In genomic region chr2:181304011-181304844, GRCh38 we compare ENCODE assay signal across 8 cellular contexts.
A peak's percentile ranks its signal among the peaks of the same experiment; 100 is the strongest.
DNase-seq lines count a peak whose midpoint lies in the region; ATAC-seq and FAIRE-seq lines count a peak whose summit lies in the region.

No MANE protein-coding gene starts in this region.

- DNase-seq in activated CD4-positive, alpha-beta memory T cell treated with anti-CD3 and anti-CD28 coated beads, Interleukin-2, amount 10 ng/mL, durations not matched to agents 7 days and 5 days: no peak
- no peak for DNase-seq in frontal cortex (ENCODE audit: low spot score in 2 of 2)
- no peak for DNase-seq in NCI-H2029 treated with DMSO at 0.1 percent for 48 hours (lab: John Stamatoyannopoulos, UW)
- no peak for DNase-seq in epidermal melanocyte (ENCODE audit: insufficient read length, low spot score)

- POLR2A ChIA-PET in activated CD4-positive, alpha-beta memory T cell treated with anti-CD3 and anti-CD28 coated beads, Interleukin-2, amount 10 ng/mL, durations not matched to agents 7 days and 5 days (lab: Charles Lee): interaction anchor here (0.6 to 11.8 kb wide), 22 partner anchors 9 to 198 kb away, joined by 3 to 611 read pairs (median 6); partner anchors contain the start of gene ITGA4

- no peaks in the 10 kb centered on the region for H3K9me3 ChIP-seq in BLaER1

- no peaks in the 10 kb centered on the region for H3K36me3 ChIP-seq in BLaER1

- H3K4me1 ChIP-seq in BLaER1: peaks cover 93% of the 10 kb centered on the region

- CTCF ChIA-PET in activated CD4-positive, alpha-beta memory T cell treated with anti-CD3 and anti-CD28 coated beads, Interleukin-2, amount 10 ng/mL, durations not matched to agents 7 days and 5 days (lab: Charles Lee): interaction anchor here (0.7 to 5.0 kb wide), 10 partner anchors 8 to 199 kb away, joined by 3 to 30 read pairs (median 4); partner anchors contain the start of gene ITGA4

- peak; percentile 31 for ATAC-seq in GM19035 (IDR thresholded peaks at IDR 0.05; ENCODE audit: unreplicated experiment)
- peak; percentile 32 for ATAC-seq in HG03457 (IDR thresholded peaks at IDR 0.05; ENCODE audit: unreplicated experiment)
- ATAC-seq in GM19324 (IDR thresholded peaks at IDR 0.05; ENCODE audit: low FRiP score, unreplicated experiment): no peak

- no peaks in the 10 kb centered on the region for H4K20me1 ChIP-seq in BLaER1

- H3K4me3 ChIP-seq in BLaER1: peak overlapping the region; percentile 29; the same call in 1 of the 2 replicates

- H3K4me1 Mint-ChIP-seq in activated CD4-positive, alpha-beta memory T cell treated with anti-CD3 and anti-CD28 coated beads, Interleukin-2, amount 10 ng/mL, durations not matched to agents 7 days and 5 days: peaks cover 84% of the 10 kb centered on the region

- peaks cover 11% of the 10 kb centered on the region for H3K36me3 Mint-ChIP-seq in activated CD4-positive, alpha-beta memory T cell treated with anti-CD3 and anti-CD28 coated beads, Interleukin-2, amount 10 ng/mL, durations not matched to agents 7 days and 5 days (ENCODE audit: low read depth)

- peak overlapping the region; percentile 78 for H3K9ac ChIP-seq in BLaER1

- peak overlapping the region; percentile 92 for H3K27ac ChIP-seq in BLaER1

- H3K4me3 Mint-ChIP-seq in activated CD4-positive, alpha-beta memory T cell treated with anti-CD3 and anti-CD28 coated beads, Interleukin-2, amount 10 ng/mL, durations not matched to agents 7 days and 5 days: peak overlapping the region; percentile 45

- no peak for FAIRE-seq in frontal cortex (lab: Jason Lieb, UNC)

- H3K9me3 Mint-ChIP-seq in activated CD4-positive, alpha-beta memory T cell treated with anti-CD3 and anti-CD28 coated beads, Interleukin-2, amount 10 ng/mL, durations not matched to agents 7 days and 5 days: peaks cover 7% of the 10 kb centered on the region

- peak overlapping the region; percentile 85 for H3K4me2 ChIP-seq in BLaER1

- H3K27me3 Mint-ChIP-seq in activated CD4-positive, alpha-beta memory T cell treated with anti-CD3 and anti-CD28 coated beads, Interleukin-2, amount 10 ng/mL, durations not matched to agents 7 days and 5 days: no peaks in the 10 kb centered on the region

- peak overlapping the region; percentile 85 for H3K27ac Mint-ChIP-seq in activated CD4-positive, alpha-beta memory T cell treated with anti-CD3 and anti-CD28 coated beads, Interleukin-2, amount 10 ng/mL, durations not matched to agents 7 days and 5 days

- H3K27me3 ChIP-seq in BLaER1: no peaks in the 10 kb centered on the region
